Comparison of ENCODE assay signal across 8 cellular contexts in genomic region chr17:31857920-31858646, GRCh38. TPM values are rescaled to one million over a fixed set of nuclear protein-coding genes. Genes with fewer than 3 reads are reported as not detected.
DNase-seq lines count a peak whose midpoint lies in the region; ATAC-seq and TF ChIP-seq lines count a peak whose summit lies in the region.

No MANE protein-coding gene starts in this region.

- H3K4me3 Mint-ChIP-seq in activated T-cell treated with anti-CD3 and anti-CD28 coated beads, Interleukin-2, amount 50 U/mL, for 72 hours, result peak overlapping the region; percentile 76 to 91

- H3K36me3 ChIP-seq in BE2C (no peaks in the 10 kb centered on the region; the same call in 1 of the 2 replicates), HEK293 (ENCODE audit: control insufficient read depth in 2 of 2, insufficient read depth in 1 of 2, low read length in 2 of 2) (peaks cover 35 to 41% of the 10 kb centered on the region in 2 experiments)

- CTCF ChIA-PET in HEK293 (lab: Yijun Ruan, JAX), result interaction anchor here (0.7 to 3.1 kb wide), 3 partner anchors 16 to 745 kb away, joined by 3 to 24 read pairs (median 3); no protein-coding TSS in a partner anchor

- TF ChIP-seq POLR2A in GM18505 (IDR thresholded peaks at IDR 0.05; ENCODE audit: borderline replicate concordance, extremely low read depth, insufficient read depth, insufficient read length), result no peak

- H3K9me3 ChIP-seq in BE2C (no peaks in the 10 kb centered on the region), HEK293 (ENCODE audit: control insufficient read depth, insufficient read depth, low read depth, low read length) (no peaks in the 10 kb centered on the region), right cardiac atrium (ENCODE audit: control insufficient read depth, low read length) (no peaks in the 10 kb centered on the region)

- no peak overlapping the region for H3K27ac ChIP-seq in HEK293 (ENCODE audit: extremely low read depth, low read depth, low read length)
- peak overlapping the region; percentile 11 for H3K27ac ChIP-seq in right cardiac atrium (ENCODE audit: low read length)

- intact Hi-C loops in right cardiac atrium (cut with DNase I), result loop anchor here in 1 of 4 donors (2.0 kb wide), 1 partner anchor 43 kb away; the partner anchor contains the start of gene UTP6

- H3K27ac Mint-ChIP-seq in activated T-cell treated with anti-CD3 and anti-CD28 coated beads, Interleukin-2, amount 50 U/mL, for 72 hours, result peak overlapping the region; percentile 1

- TF ChIP-seq CTCF in BE2C (IDR thresholded peaks at IDR 0.05; ENCODE audit: low read depth, low read length), result no peak
- no peak for TF ChIP-seq CTCF in HEK293 (tag by site-specific recombination; IDR thresholded peaks at IDR 0.05)

- no peaks in the 10 kb centered on the region for H3K9me3 Mint-ChIP-seq in activated T-cell treated with anti-CD3 and anti-CD28 coated beads, Interleukin-2, amount 50 U/mL, for 72 hours

- H3K4me3 ChIP-seq in BE2C (ENCODE audit: low read depth, low read length) (peak overlapping the region; percentile 65), HEK293 (ENCODE audit: low read depth, low read length) (peak overlapping the region; percentile 46), right cardiac atrium (ENCODE audit: low read length) (peak overlapping the region; percentile 90), skeletal muscle cell (ENCODE audit: low read depth, low read length) (peak overlapping the region; percentile 69)

- peaks cover 29% of the 10 kb centered on the region for H3K4me1 Mint-ChIP-seq in activated T-cell treated with anti-CD3 and anti-CD28 coated beads, Interleukin-2, amount 50 U/mL, for 72 hours (ENCODE audit: low read depth)

- DNase-seq in BE2C (no peak), right cardiac atrium (no peak), skeletal muscle cell (ENCODE audit: low read depth) (no peak), HPDE6-E6E7 (ENCODE audit: extremely low spot score) (no peak)
- DNase-seq in activated T-cell treated with anti-CD3 and anti-CD28 coated beads, Interleukin-2, amount 50 U/mL, for 72 hours, result no peak

- no peaks in the 10 kb centered on the region for H3K27me3 ChIP-seq in BE2C
- no peaks in the 10 kb centered on the region for H3K27me3 ChIP-seq in right cardiac atrium (ENCODE audit: control insufficient read depth, insufficient read depth)

- H3K27me3 Mint-ChIP-seq in activated T-cell treated with anti-CD3 and anti-CD28 coated beads, Interleukin-2, amount 50 U/mL, for 72 hours (ENCODE audit: low read depth), result no peaks in the 10 kb centered on the region

- peaks cover 5% of the 10 kb centered on the region in 2 donors for H3K36me3 Mint-ChIP-seq in activated T-cell treated with anti-CD3 and anti-CD28 coated beads, Interleukin-2, amount 50 U/mL, for 72 hours (ENCODE audit: insufficient read depth in 2 of 2)

- ATAC-seq in activated T-cell treated with anti-CD3 and anti-CD28 coated beads, Interleukin-2, amount 50 U/mL, for 72 hours (replicated peaks in 1 of 2), result peak; percentile 27 to 29
- ATAC-seq in right cardiac atrium (peak; percentile 3 to 20), HG03196 (IDR thresholded peaks at IDR 0.05; ENCODE audit: unreplicated experiment) (no peak), GM18505 (IDR thresholded peaks at IDR 0.05; ENCODE audit: unreplicated experiment) (no peak)

- H3K4me1 ChIP-seq in BE2C (no peaks in the 10 kb centered on the region), HEK293 (ENCODE audit: control insufficient read depth, insufficient read depth, low read length) (peaks cover 6% of the 10 kb centered on the region), right cardiac atrium (ENCODE audit: control insufficient read depth, insufficient read depth, low read length) (peaks cover 6% of the 10 kb centered on the region)

- POLR2A ChIA-PET in HEK293 (lab: Yijun Ruan, JAX), result interaction anchor here (1.5 to 1.6 kb wide), 2 partner anchors 43 to 79 kb away, joined by 3 to 6 read pairs; partner anchors contain the start of gene UTP6

- WGBS in right cardiac atrium, result 29% methylated on average over 13 of the region's 13 CpGs

TF ChIP-seq in HEK293, 187 proteins besides CTCF, POLR2A, EP300 and RAD21:
- TF ChIP-seq WT1 (tag by site-specific recombination; IDR thresholded peaks at IDR 0.05), result no peak
- peak; percentile 98 for TF ChIP-seq SCRT2 (tag by site-specific recombination; IDR thresholded peaks at IDR 0.05)
- peak; percentile 63; the same call in 1 of the 2 replicates for TF ChIP-seq ZNF335 (tag by site-specific recombination; conservative IDR thresholded peaks at IDR 0.05)
- TF ChIP-seq SCRT1 (tag by site-specific recombination; IDR thresholded peaks at IDR 0.05; ENCODE audit: borderline replicate concordance), result peak; percentile 98
- peak; percentile 53; the same call in 1 of the 2 replicates for TF ChIP-seq ZBTB17 (tag by site-specific recombination; IDR thresholded peaks at IDR 0.05)

RNA-seq across cellular contexts. Expression of gene COPRS, which starts 1.0 kb away (rescaled TPM):
- 14.8 TPM for polyA plus RNA-seq in BE2C (2012; ENCODE audit: insufficient read depth, insufficient read length, low read depth)
- 10 to 100 TPM; 31.0 to 33.2 TPM for total RNA-seq in activated T-cell treated with anti-CD3 and anti-CD28 coated beads, Interleukin-2, amount 50 U/mL, for 72 hours
- total RNA-seq in right cardiac atrium, result 10 to 100 TPM; 42.9 to 56.1 (median 46.0) TPM
- 57.9 TPM for polyA plus RNA-seq in right cardiac atrium

RNA-seq across cellular contexts. Expression of gene UTP6, which starts 43.4 kb away (rescaled TPM):
- polyA plus RNA-seq in BE2C (2012; ENCODE audit: insufficient read depth, insufficient read length, low read depth), result 42.1 TPM
- total RNA-seq in activated T-cell treated with anti-CD3 and anti-CD28 coated beads, Interleukin-2, amount 50 U/mL, for 72 hours, result 100 to 1,000 TPM in 1 of 2 donors, 10 to 100 TPM in 1; 87.8 to 106 TPM
- 10 to 100 TPM; 25.2 to 34.5 (median 31.5) TPM for total RNA-seq in right cardiac atrium
- 24.4 TPM for polyA plus RNA-seq in right cardiac atrium

Comparison
In these comparisons a context has a peak if more than half of its experiments do, and no peak if none do; other contexts are left out.
1. ATAC-seq: peak in activated T-cell treated with anti-CD3 and anti-CD28 coated beads, Interleukin-2, amount 50 U/mL, for 72 hours (2 of 2) and right cardiac atrium (2 of 2); none in HG03196 (single experiment) and GM18505 (single experiment).
2. Peak in every context shown above with its lines, with median percentiles within 50 percentile points of each other: H3K4me3 ChIP-seq.